1 cellular context compared by ENCODE assay signal in genomic region chr1:58755468-58755872, GRCh38.
TF ChIP-seq lines count a peak whose summit lies in the region.

No MANE protein-coding gene starts in this region.

TF ChIP-seq in K562, 482 proteins besides CTCF, POLR2A, EP300 and RAD21 (continued from another document and continues in another):
- TF ChIP-seq DACH1 (IDR thresholded peaks at IDR 0.05; ENCODE audit: partially characterized antibody) (no peak), ATF7 (IDR thresholded peaks at IDR 0.05) (no peak), CTBP1 (IDR thresholded peaks at IDR 0.05; ENCODE audit: borderline replicate concordance) (no peak), ZFP30 (CRISPR knock-in tag; IDR thresholded peaks at IDR 0.05; ENCODE audit: borderline replicate concordance) (no peak), MLX (CRISPR knock-in tag; conservative IDR thresholded peaks at IDR 0.05) (no peak), TBP (optimal IDR thresholded peaks at IDR 0.05; ENCODE audit: low read depth, low read length) (no peak), MBD1 (CRISPR knock-in tag; IDR thresholded peaks at IDR 0.05) (no peak), CREB5 (CRISPR knock-in tag; IDR thresholded peaks at IDR 0.05) (no peak), TSHZ1 (CRISPR knock-in tag; IDR thresholded peaks at IDR 0.05) (no peak), DEAF1 (CRISPR knock-in tag; IDR thresholded peaks at IDR 0.05) (no peak), ZNF23 (CRISPR knock-in tag; IDR thresholded peaks at IDR 0.05) (no peak), NUFIP1 (IDR thresholded peaks at IDR 0.05; ENCODE audit: partially characterized antibody) (no peak), LCOR (CRISPR knock-in tag; IDR thresholded peaks at IDR 0.05) (0 out of 2 replicates have a peak, but pooled peaks have one; percentile 36), SP2 (IDR thresholded peaks at IDR 0.05; ENCODE audit: extremely low read depth, low read depth, low read length, poor library complexity, severe bottlenecking) (no peak), ELF2 (CRISPR knock-in tag; IDR thresholded peaks at IDR 0.05) (no peak; the same call in 1 of the 2 replicates), RBM39 (optimal IDR thresholded peaks at IDR 0.05; ENCODE audit: low read depth, low read length) (no peak), ERF (CRISPR knock-in tag; IDR thresholded peaks at IDR 0.05) (no peak), SAP30 (IDR thresholded peaks at IDR 0.05; ENCODE audit: borderline replicate concordance, insufficient read depth, low read depth, low read length, poor library complexity, severe bottlenecking) (no peak), ZNF253 (CRISPR knock-in tag; conservative IDR thresholded peaks at IDR 0.05) (no peak), ZNF551 (CRISPR knock-in tag; IDR thresholded peaks at IDR 0.05) (no peak), GTF3C2 (IDR thresholded peaks at IDR 0.05; ENCODE audit: borderline replicate concordance, extremely low read depth, insufficient read length) (no peak), MEF2A (IDR thresholded peaks at IDR 0.05; ENCODE audit: control insufficient read depth, low read depth, low read length) (no peak), ZNF274 (IDR thresholded peaks at IDR 0.05; ENCODE audit: borderline replicate concordance, low read depth, low read length) (no peak), MTA2 (IDR thresholded peaks at IDR 0.05; ENCODE audit: low read depth) (no peak), NFIX (CRISPR knock-in tag; IDR thresholded peaks at IDR 0.05; ENCODE audit: low read depth) (no peak), CREB3L1 (IDR thresholded peaks at IDR 0.05; ENCODE audit: borderline replicate concordance, low read depth) (no peak), CREBBP (IDR thresholded peaks at IDR 0.05; ENCODE audit: low read depth, low read length) (no peak), SMARCA4 (IDR thresholded peaks at IDR 0.05) (no peak)
- TF ChIP-seq, protein P1, sequence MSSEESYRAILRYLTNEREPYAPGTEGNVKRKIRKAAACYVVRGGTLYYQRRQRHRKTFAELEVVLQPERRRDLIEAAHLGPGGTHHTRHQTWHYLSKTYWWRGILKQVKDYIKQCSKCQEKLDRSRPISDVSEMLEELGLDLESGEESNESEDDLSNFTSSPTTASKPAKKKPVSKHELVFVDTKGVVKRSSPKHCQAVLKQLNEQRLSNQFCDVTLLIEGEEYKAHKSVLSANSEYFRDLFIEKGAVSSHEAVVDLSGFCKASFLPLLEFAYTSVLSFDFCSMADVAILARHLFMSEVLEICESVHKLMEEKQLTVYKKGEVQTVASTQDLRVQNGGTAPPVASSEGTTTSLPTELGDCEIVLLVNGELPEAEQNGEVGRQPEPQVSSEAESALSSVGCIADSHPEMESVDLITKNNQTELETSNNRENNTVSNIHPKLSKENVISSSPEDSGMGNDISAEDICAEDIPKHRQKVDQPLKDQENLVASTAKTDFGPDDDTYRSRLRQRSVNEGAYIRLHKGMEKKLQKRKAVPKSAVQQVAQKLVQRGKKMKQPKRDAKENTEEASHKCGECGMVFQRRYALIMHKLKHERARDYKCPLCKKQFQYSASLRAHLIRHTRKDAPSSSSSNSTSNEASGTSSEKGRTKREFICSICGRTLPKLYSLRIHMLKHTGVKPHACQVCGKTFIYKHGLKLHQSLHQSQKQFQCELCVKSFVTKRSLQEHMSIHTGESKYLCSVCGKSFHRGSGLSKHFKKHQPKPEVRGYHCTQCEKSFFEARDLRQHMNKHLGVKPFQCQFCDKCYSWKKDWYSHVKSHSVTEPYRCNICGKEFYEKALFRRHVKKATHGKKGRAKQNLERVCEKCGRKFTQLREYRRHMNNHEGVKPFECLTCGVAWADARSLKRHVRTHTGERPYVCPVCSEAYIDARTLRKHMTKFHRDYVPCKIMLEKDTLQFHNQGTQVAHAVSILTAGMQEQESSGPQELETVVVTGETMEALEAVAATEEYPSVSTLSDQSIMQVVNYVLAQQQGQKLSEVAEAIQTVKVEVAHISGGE (CRISPR knock-in tag; IDR thresholded peaks at IDR 0.05) = peak in 1 of 3 experiments; percentile 49; a peak in 1 of 6 replicates
- TF ChIP-seq, protein P2, sequence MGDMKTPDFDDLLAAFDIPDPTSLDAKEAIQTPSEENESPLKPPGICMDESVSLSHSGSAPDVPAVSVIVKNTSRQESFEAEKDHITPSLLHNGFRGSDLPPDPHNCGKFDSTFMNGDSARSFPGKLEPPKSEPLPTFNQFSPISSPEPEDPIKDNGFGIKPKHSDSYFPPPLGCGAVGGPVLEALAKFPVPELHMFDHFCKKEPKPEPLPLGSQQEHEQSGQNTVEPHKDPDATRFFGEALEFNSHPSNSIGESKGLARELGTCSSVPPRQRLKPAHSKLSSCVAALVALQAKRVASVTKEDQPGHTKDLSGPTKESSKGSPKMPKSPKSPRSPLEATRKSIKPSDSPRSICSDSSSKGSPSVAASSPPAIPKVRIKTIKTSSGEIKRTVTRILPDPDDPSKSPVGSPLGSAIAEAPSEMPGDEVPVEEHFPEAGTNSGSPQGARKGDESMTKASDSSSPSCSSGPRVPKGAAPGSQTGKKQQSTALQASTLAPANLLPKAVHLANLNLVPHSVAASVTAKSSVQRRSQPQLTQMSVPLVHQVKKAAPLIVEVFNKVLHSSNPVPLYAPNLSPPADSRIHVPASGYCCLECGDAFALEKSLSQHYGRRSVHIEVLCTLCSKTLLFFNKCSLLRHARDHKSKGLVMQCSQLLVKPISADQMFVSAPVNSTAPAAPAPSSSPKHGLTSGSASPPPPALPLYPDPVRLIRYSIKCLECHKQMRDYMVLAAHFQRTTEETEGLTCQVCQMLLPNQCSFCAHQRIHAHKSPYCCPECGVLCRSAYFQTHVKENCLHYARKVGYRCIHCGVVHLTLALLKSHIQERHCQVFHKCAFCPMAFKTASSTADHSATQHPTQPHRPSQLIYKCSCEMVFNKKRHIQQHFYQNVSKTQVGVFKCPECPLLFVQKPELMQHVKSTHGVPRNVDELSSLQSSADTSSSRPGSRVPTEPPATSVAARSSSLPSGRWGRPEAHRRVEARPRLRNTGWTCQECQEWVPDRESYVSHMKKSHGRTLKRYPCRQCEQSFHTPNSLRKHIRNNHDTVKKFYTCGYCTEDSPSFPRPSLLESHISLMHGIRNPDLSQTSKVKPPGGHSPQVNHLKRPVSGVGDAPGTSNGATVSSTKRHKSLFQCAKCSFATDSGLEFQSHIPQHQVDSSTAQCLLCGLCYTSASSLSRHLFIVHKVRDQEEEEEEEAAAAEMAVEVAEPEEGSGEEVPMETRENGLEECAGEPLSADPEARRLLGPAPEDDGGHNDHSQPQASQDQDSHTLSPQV (IDR thresholded peaks at IDR 0.05) = peak; percentile 63
- TF ChIP-seq, protein P3, sequence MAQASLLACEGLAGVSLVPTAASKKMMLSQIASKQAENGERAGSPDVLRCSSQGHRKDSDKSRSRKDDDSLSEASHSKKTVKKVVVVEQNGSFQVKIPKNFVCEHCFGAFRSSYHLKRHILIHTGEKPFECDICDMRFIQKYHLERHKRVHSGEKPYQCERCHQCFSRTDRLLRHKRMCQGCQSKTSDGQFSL (CRISPR knock-in tag; IDR thresholded peaks at IDR 0.05) = no peak
- TF ChIP-seq, protein P3 (tag; IDR thresholded peaks at IDR 0.05) = no peak
